Comparison of ENCODE assay signal across 19 cellular contexts in genomic region chr1:241593186-241593585, GRCh38. TPM values are rescaled to one million over a fixed set of nuclear protein-coding genes. Genes with fewer than 3 reads are reported as not detected.
DNase-seq lines count a peak whose midpoint lies in the region; ATAC-seq and TF ChIP-seq lines count a peak whose summit lies in the region.
"Had no signal": no experiment of that assay in that cellular context is flagged by ENCODE, and none has a peak within 500 bp of the region (broad histone marks: within the 10 kb centered on the region; RNA-seq: fewer than 3 reads in every experiment).

No MANE protein-coding gene starts in this region.

- no peaks in the 10 kb centered on the region for H3K27me3 ChIP-seq in RWPE2 (ENCODE audit: insufficient read depth, poor library complexity, severe bottlenecking)
- no peaks in the 10 kb centered on the region for H3K27me3 ChIP-seq in ascending aorta
- H3K27me3 ChIP-seq: MG63 had no signal

- H3K4me1 ChIP-seq in RWPE2 (ENCODE audit: insufficient read depth, poor library complexity, severe bottlenecking), result peaks cover 33% of the 10 kb centered on the region
- no peaks in the 10 kb centered on the region for H3K4me1 ChIP-seq in ascending aorta

- H3K9me3 ChIP-seq in RWPE2 (ENCODE audit: severe bottlenecking) (no peaks in the 10 kb centered on the region), ascending aorta (no peaks in the 10 kb centered on the region)
- H3K9me3 ChIP-seq: MG63 had no signal

- intact Hi-C loops in ascending aorta (cut with DNase I), result no loop called here

- H3K36me3 ChIP-seq in RWPE2 (ENCODE audit: low read depth) (no peaks in the 10 kb centered on the region), ascending aorta (no peaks in the 10 kb centered on the region)
- H3K36me3 ChIP-seq: MG63 had no signal

- H3K4me1 Mint-ChIP-seq in activated naive CD4-positive, alpha-beta T cell treated with anti-CD3 and anti-CD28 coated beads, Interleukin-2, amount 50 U/mL, for 24 hours, result peaks cover 8% of the 10 kb centered on the region
- H3K4me1 Mint-ChIP-seq: activated naive CD8-positive, alpha-beta T cell treated with anti-CD3 and anti-CD28 coated beads, Interleukin-2, amount 10 ng/mL, durations not matched to agents 7 days and 5 days had no signal

- H3K36me3 Mint-ChIP-seq in activated naive CD4-positive, alpha-beta T cell treated with anti-CD3 and anti-CD28 coated beads, Interleukin-2, amount 50 U/mL, for 24 hours, result peaks cover 13% of the 10 kb centered on the region

- H3K4me3 Mint-ChIP-seq in activated naive CD4-positive, alpha-beta T cell treated with anti-CD3 and anti-CD28 coated beads, Interleukin-2, amount 50 U/mL, for 24 hours, result no peak overlapping the region
- H3K4me3 Mint-ChIP-seq: activated naive CD8-positive, alpha-beta T cell treated with anti-CD3 and anti-CD28 coated beads, Interleukin-2, amount 10 ng/mL, durations not matched to agents 7 days and 5 days; T-helper 2 cell treated with Interferon-gamma antibody and Interleukin-4, amounts not matched to agents 5 μg/mL and 100 μg/mL, for 36 hours; type B pancreatic cell had no signal

- DNase-seq in activated naive CD4-positive, alpha-beta T cell treated with Interleukin-2 at 50 U/mL for 16 hours, result no peak
- no peak for DNase-seq in RWPE2 (ENCODE audit: low spot score)
- DNase-seq in epithelial cell of prostate (ENCODE audit: low read depth, low spot score), result no peak
- peak; percentile 57 for DNase-seq in stromal cell of bone marrow (ENCODE audit: low read depth)
- DNase-seq in ascending aorta (ENCODE audit: low spot score in 2 of 2), result no peak
- DNase-seq: activated CD4-positive, CD25-positive, alpha-beta regulatory T cell treated with anti-CD3 and anti-CD28 coated beads, Interleukin-2, amount 50 U/mL, for 72 hours; activated naive CD8-positive, alpha-beta T cell treated with anti-CD3 and anti-CD28 coated beads, Interleukin-2, amount 10 ng/mL, durations not matched to agents 7 days and 5 days; caudate nucleus; effector memory CD4-positive, alpha-beta T cell; MG63; NCI-H1694 treated with DMSO at 0.1 percent for 48 hours; NCI-H345; SHP77 treated with DMSO at 0.1 percent for 48 hours; stimulated activated naive CD4-positive, alpha-beta T cell treated with Interleukin-2 at 50 U/mL for 16 hours had no signal

- ATAC-seq in RWPE2 (ENCODE audit: low read depth), result peak; percentile 33; the same call in 1 of the 3 replicates
- no peak for ATAC-seq in HG03159 (IDR thresholded peaks at IDR 0.05; ENCODE audit: unreplicated experiment)
- no peak for ATAC-seq in HG02588 (IDR thresholded peaks at IDR 0.05; ENCODE audit: unreplicated experiment)

- no peaks in the 10 kb centered on the region for H3K9me3 Mint-ChIP-seq in activated naive CD4-positive, alpha-beta T cell treated with anti-CD3 and anti-CD28 coated beads, Interleukin-2, amount 50 U/mL, for 24 hours
- H3K9me3 Mint-ChIP-seq: activated naive CD8-positive, alpha-beta T cell treated with anti-CD3 and anti-CD28 coated beads, Interleukin-2, amount 10 ng/mL, durations not matched to agents 7 days and 5 days; T-helper 2 cell treated with Interferon-gamma antibody and Interleukin-4, amounts not matched to agents 5 μg/mL and 100 μg/mL, for 36 hours had no signal

- H3K4me3 ChIP-seq in RWPE2 (ENCODE audit: severe bottlenecking), result no peak overlapping the region
- H3K4me3 ChIP-seq in ascending aorta, result no peak overlapping the region
- H3K4me3 ChIP-seq: MG63 had no signal

- TF ChIP-seq CTCF in RWPE2 (IDR thresholded peaks at IDR 0.05; ENCODE audit: poor library complexity, severe bottlenecking), result no peak
- no peak for TF ChIP-seq CTCF in ascending aorta (IDR thresholded peaks at IDR 0.05)

- peak overlapping the region; percentile 77 for H3K27ac Mint-ChIP-seq in activated naive CD4-positive, alpha-beta T cell treated with anti-CD3 and anti-CD28 coated beads, Interleukin-2, amount 50 U/mL, for 24 hours
- H3K27ac Mint-ChIP-seq: activated naive CD8-positive, alpha-beta T cell treated with anti-CD3 and anti-CD28 coated beads, Interleukin-2, amount 10 ng/mL, durations not matched to agents 7 days and 5 days; T-helper 2 cell treated with Interferon-gamma antibody and Interleukin-4, amounts not matched to agents 5 μg/mL and 100 μg/mL, for 36 hours; type B pancreatic cell had no signal

- H3K27me3 Mint-ChIP-seq in activated naive CD4-positive, alpha-beta T cell treated with anti-CD3 and anti-CD28 coated beads, Interleukin-2, amount 50 U/mL, for 24 hours, result no peaks in the 10 kb centered on the region
- H3K27me3 Mint-ChIP-seq: activated naive CD8-positive, alpha-beta T cell treated with anti-CD3 and anti-CD28 coated beads, Interleukin-2, amount 10 ng/mL, durations not matched to agents 7 days and 5 days; type B pancreatic cell had no signal

- H3K27ac ChIP-seq in RWPE2 (ENCODE audit: poor library complexity, severe bottlenecking), result peak overlapping the region; percentile 89
- peak overlapping the region; percentile 84 for H3K27ac ChIP-seq in epithelial cell of prostate
- H3K27ac ChIP-seq in ascending aorta, result no peak overlapping the region

RNA-seq across cellular contexts. Expression of gene CHML, which starts 47.0 kb away (rescaled TPM):
- total RNA-seq in ascending aorta, result 1.2 TPM

RNA-seq across cellular contexts. Expression of gene OPN3, which starts 47.0 kb away (rescaled TPM):
- total RNA-seq in ascending aorta, result 9.0 TPM

RNA-seq across cellular contexts. Expression of gene WDR64, which starts 58.9 kb away (rescaled TPM):
- not detected for total RNA-seq in ascending aorta

Comparison
In these comparisons a context has a peak if more than half of its experiments do, and no peak if none do; other contexts are left out.
1. H3K27ac ChIP-seq: peak in RWPE2 (single experiment) and epithelial cell of prostate (single experiment); none in ascending aorta (0 of 2).